19 cellular contexts compared by ENCODE assay signal in the genomic region with DNA sequence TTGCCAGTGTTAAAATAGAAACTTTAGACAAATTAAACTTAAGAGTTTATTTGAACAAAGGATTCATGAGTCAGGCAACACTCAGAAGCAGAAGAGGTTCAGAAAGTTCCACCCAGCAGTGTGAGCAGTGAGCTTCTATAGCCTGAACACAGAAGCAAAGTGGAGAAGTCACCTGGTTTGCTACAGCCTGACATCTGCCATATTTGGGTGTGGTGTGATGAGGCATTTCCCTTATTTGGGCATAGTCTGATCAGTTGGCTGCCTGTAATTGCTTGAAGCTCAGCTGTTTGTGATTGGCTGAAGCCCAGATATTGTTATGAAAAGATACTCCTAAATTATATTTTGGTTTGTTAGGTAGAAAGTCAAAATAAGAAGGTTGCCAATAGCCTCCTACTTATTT. TPM values are rescaled to one million over a fixed set of nuclear protein-coding genes. Genes with fewer than 3 reads are reported as not detected.
DNase-seq lines count a peak whose midpoint lies in the region; ATAC-seq, FAIRE-seq and TF ChIP-seq lines count a peak whose summit lies in the region.
"Had no signal": no experiment of that assay in that cellular context is flagged by ENCODE, and none has a peak within 500 bp of the region (broad histone marks: within the 10 kb centered on the region; RNA-seq: fewer than 3 reads in every experiment).

No MANE protein-coding gene starts in this region.

- no peaks in the 10 kb centered on the region for H3K9me3 ChIP-seq in testis
- H3K9me3 ChIP-seq: A549, SJCRH30 had no signal

- FAIRE-seq in GM12891 (lab: Jason Lieb, UNC) = no peak
- FAIRE-seq: A549 had no signal

- H3K4me3 ChIP-seq in testis = no peak overlapping the region
- H3K4me3 ChIP-seq: A549, SJCRH30 had no signal

- peak; percentile 55 for ATAC-seq in GM21390 (IDR thresholded peaks at IDR 0.05; ENCODE audit: unreplicated experiment)
- ATAC-seq in esophagus mucosa = peak; percentile 55
- ATAC-seq: A549 had no signal

- intact Hi-C loops in testis (cut with DNase I; ENCODE audit: low total_unique reads) = no loop called here

- no peak for TF ChIP-seq POLR2A in GM12891 (IDR thresholded peaks at IDR 0.05; ENCODE audit: low read depth, low read length)
- TF ChIP-seq POLR2A in testis (IDR thresholded peaks at IDR 0.05) = no peak

- TF ChIP-seq CTCF in testis (IDR thresholded peaks at IDR 0.05) = no peak

- H3K4me1 ChIP-seq in testis = no peaks in the 10 kb centered on the region
- H3K4me1 ChIP-seq: A549, SJCRH30 had no signal

- DNase-seq in NCI-H2171 treated with DMSO at 0.1 percent for 48 hours (lab: John Stamatoyannopoulos, UW) (peak; percentile 21), NCI-H2171 (lab: John Stamatoyannopoulos, UW) (no peak), NAMALWA (ENCODE audit: low spot score) (peak; percentile 74), GM12891 (ENCODE audit: insufficient read length, low spot score) (no peak), NCI-H2029 treated with DMSO at 0.1 percent for 48 hours (lab: John Stamatoyannopoulos, UW) (no peak), testis (no peak)
- DNase-seq: DMS79, HFFc6, NCI-H1092 treated with DMSO at 0.1 percent for 48 hours, NCI-H1694, NCI-H446, SJCRH30 had no signal

- no peaks in the 10 kb centered on the region for H3K27me3 ChIP-seq in testis

- H3K36me3 ChIP-seq in testis (ENCODE audit: low read depth, missing control alignments) = no peaks in the 10 kb centered on the region
- H3K36me3 ChIP-seq: SJCRH30 had no signal

- H3K27ac ChIP-seq in testis = no peak overlapping the region
- H3K27ac ChIP-seq: A549, C4-2B, SJCRH30 had no signal

TF ChIP-seq in GM12891, 5 proteins besides CTCF, POLR2A, EP300 and RAD21:
- TF ChIP-seq SPI1 (IDR thresholded peaks at IDR 0.05; ENCODE audit: low read depth, low read length) (no peak), POU2F2 (IDR thresholded peaks at IDR 0.05; ENCODE audit: low read depth, low read length) (no peak), TAF1 (IDR thresholded peaks at IDR 0.05; ENCODE audit: low read depth, low read length) (no peak)

RNA-seq across cellular contexts. Expression of a gene that starts 39.1 kb away (rescaled TPM):
- total RNA-seq in esophagus mucosa = 0.04 TPM
- polyA plus RNA-seq in GM12891 (2012; ENCODE audit: low read depth, missing spikeins) = not detected
- total RNA-seq in testis = under 1 TPM; 0.19 to 0.31 TPM
- polyA plus RNA-seq in testis (ENCODE audit: insufficient read depth, low read depth, low replicate concordance) = 0.08 TPM
- total RNA-seq: G401, HFFc6, LHCN-M2, RPMI7951, SJCRH30 had no signal
- polyA plus RNA-seq: A549 had no signal

Comparison
In these comparisons a context has a peak if more than half of its experiments do, and no peak if none do; other contexts are left out.
1. DNase-seq: peak in NCI-H2171 treated with DMSO at 0.1 percent for 48 hours (single experiment) and NAMALWA (single experiment); none in NCI-H2171 (single experiment), GM12891 (single experiment), NCI-H2029 treated with DMSO at 0.1 percent for 48 hours (single experiment) and testis (single experiment).